Comparison of ENCODE assay signal across 19 cellular contexts in the genomic region with DNA sequence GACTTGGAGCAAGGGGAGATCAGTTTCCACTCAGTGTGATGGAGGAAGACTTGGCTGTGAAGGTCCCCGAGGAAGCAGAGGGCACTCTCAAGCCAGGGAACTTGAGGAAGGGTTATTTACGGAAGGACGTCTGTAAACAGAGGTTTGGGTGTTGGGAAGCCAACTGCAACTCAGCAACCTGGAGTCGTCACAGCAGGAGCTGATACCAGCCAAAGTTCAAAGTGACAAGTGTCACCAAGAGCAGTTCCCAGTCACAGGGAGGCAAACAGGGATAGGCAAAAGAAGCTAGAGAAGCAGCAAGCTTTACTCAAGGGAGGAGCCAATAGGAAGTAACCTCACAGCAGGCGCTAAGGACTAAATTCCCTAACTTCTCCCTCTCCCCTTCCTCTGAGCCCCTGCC.
DNase-seq lines count a peak whose midpoint lies in the region; ATAC-seq, FAIRE-seq and TF ChIP-seq lines count a peak whose summit lies in the region.
"Had no signal": no experiment of that assay in that cellular context is flagged by ENCODE, and none has a peak within 500 bp of the region (broad histone marks: within the 10 kb centered on the region; RNA-seq: fewer than 3 reads in every experiment).

No MANE protein-coding gene starts in this region.

- H3K9me3 ChIP-seq in endodermal cell (ENCODE audit: control insufficient read depth, low read length) (peaks cover 11% of the 10 kb centered on the region), small intestine (ENCODE audit: control insufficient read depth, low read depth) (no peaks in the 10 kb centered on the region), thyroid gland (no peaks in the 10 kb centered on the region)
- H3K9me3 ChIP-seq: BLaER1, Caco-2, HAP-1 had no signal

- H3K27me3 Mint-ChIP-seq in endodermal cell (ENCODE audit: insufficient read depth): peaks cover 14% of the 10 kb centered on the region
- no peaks in the 10 kb centered on the region for H3K27me3 Mint-ChIP-seq in activated T-cell treated with anti-CD3 and anti-CD28 coated beads, Interleukin-2, amount 50 U/mL, for 72 hours (ENCODE audit: low read depth)

- H3K27ac Mint-ChIP-seq in endodermal cell: peak overlapping the region; percentile 22
- no peak overlapping the region for H3K27ac Mint-ChIP-seq in activated T-cell treated with anti-CD3 and anti-CD28 coated beads, Interleukin-2, amount 50 U/mL, for 72 hours
- H3K27ac Mint-ChIP-seq: CD8-positive, alpha-beta memory T cell had no signal

- peaks cover 5% of the 10 kb centered on the region for H3K4me1 ChIP-seq in endodermal cell (ENCODE audit: control insufficient read depth, insufficient read depth, low read length)
- H3K4me1 ChIP-seq in mesendoderm (ENCODE audit: control insufficient read depth, low read depth, low read length): no peaks in the 10 kb centered on the region
- H3K4me1 ChIP-seq in small intestine (ENCODE audit: control insufficient read depth in 2 of 2, insufficient read depth in 1 of 2, low read depth in 1 of 2, low read length in 1 of 2): no peaks in the 10 kb centered on the region
- no peaks in the 10 kb centered on the region for H3K4me1 ChIP-seq in thyroid gland
- H3K4me1 ChIP-seq: Caco-2 had no signal

- H2BK120ac ChIP-seq in mesendoderm (ENCODE audit: low read depth, low read length): no peak overlapping the region

- TF ChIP-seq POLR2A in thyroid gland (IDR thresholded peaks at IDR 0.05): no peak

- no peak overlapping the region for H2AK5ac ChIP-seq in mesendoderm (ENCODE audit: low read length)

- no peak for FAIRE-seq in small intestine (lab: Jason Lieb, UNC)
- FAIRE-seq: GM12878, GM18507, HepG2, HTR-8/SVneo had no signal

- no peaks in the 10 kb centered on the region for H3K36me3 Mint-ChIP-seq in endodermal cell (ENCODE audit: low read depth)
- H3K36me3 Mint-ChIP-seq in activated T-cell treated with anti-CD3 and anti-CD28 coated beads, Interleukin-2, amount 50 U/mL, for 72 hours (ENCODE audit: insufficient read depth in 2 of 2): no peaks in the 10 kb centered on the region
- H3K36me3 Mint-ChIP-seq: CD8-positive, alpha-beta memory T cell had no signal

- no peaks in the 10 kb centered on the region for H3K36me3 ChIP-seq in endodermal cell (ENCODE audit: control insufficient read depth, insufficient read depth, low read length)
- no peaks in the 10 kb centered on the region for H3K36me3 ChIP-seq in mesendoderm (ENCODE audit: control insufficient read depth, insufficient read depth, low read length)
- H3K36me3 ChIP-seq in small intestine (ENCODE audit: control insufficient read depth in 2 of 2, insufficient read depth in 2 of 2, low read length in 2 of 2): no peaks in the 10 kb centered on the region
- H3K36me3 ChIP-seq in thyroid gland: no peaks in the 10 kb centered on the region
- H3K36me3 ChIP-seq: BLaER1, HAP-1 had no signal

- H3K18ac ChIP-seq in mesendoderm (ENCODE audit: low read length): no peak overlapping the region

- no peaks in the 10 kb centered on the region for H3K79me2 ChIP-seq in mesendoderm (ENCODE audit: control insufficient read depth, insufficient read depth, low read length)

- peaks cover 7% of the 10 kb centered on the region for H3K9me3 Mint-ChIP-seq in endodermal cell
- no peaks in the 10 kb centered on the region for H3K9me3 Mint-ChIP-seq in activated T-cell treated with anti-CD3 and anti-CD28 coated beads, Interleukin-2, amount 50 U/mL, for 72 hours

- H4K8ac ChIP-seq in mesendoderm (ENCODE audit: low read depth, low read length): no peak overlapping the region

- TF ChIP-seq CTCF in endodermal cell (conservative IDR thresholded peaks at IDR 0.05): no peak
- TF ChIP-seq CTCF in thyroid gland (IDR thresholded peaks at IDR 0.05): no peak

- H3K4me2 ChIP-seq in mesendoderm (ENCODE audit: low read length): no peak overlapping the region
- H3K4me2 ChIP-seq: BLaER1 had no signal

- H3K27me3 ChIP-seq in endodermal cell (ENCODE audit: control insufficient read depth, insufficient read depth, low read length, poor library complexity, severe bottlenecking) (peaks cover 5% of the 10 kb centered on the region), mesendoderm (ENCODE audit: insufficient read depth, low read length, poor library complexity) (no peaks in the 10 kb centered on the region), small intestine (ENCODE audit: control insufficient read depth in 2 of 2, insufficient read depth in 2 of 2, low read length in 2 of 2) (no peaks in the 10 kb centered on the region), thyroid gland (no peaks in the 10 kb centered on the region)
- H3K27me3 ChIP-seq: BLaER1 had no signal

- H2BK15ac ChIP-seq in mesendoderm (replicated peaks; ENCODE audit: low read depth): no peak overlapping the region

- H4K5ac ChIP-seq in mesendoderm (ENCODE audit: low read length): no peak overlapping the region

- peaks cover 14% of the 10 kb centered on the region for H3K4me1 Mint-ChIP-seq in endodermal cell
- H3K4me1 Mint-ChIP-seq in activated T-cell treated with anti-CD3 and anti-CD28 coated beads, Interleukin-2, amount 50 U/mL, for 72 hours (ENCODE audit: low read depth): no peaks in the 10 kb centered on the region
- H3K4me1 Mint-ChIP-seq: CD8-positive, alpha-beta memory T cell had no signal

- H3K23ac ChIP-seq in mesendoderm (ENCODE audit: low read length): no peak overlapping the region

- DNase-seq in ELF-1 (ENCODE audit: low read depth, low spot score): peak; percentile 34
- DNase-seq in endodermal cell: peak; percentile 84
- DNase-seq in mesendoderm: peak; percentile 83
- peak; percentile 88 for DNase-seq in small intestine
- no peak for DNase-seq in activated T-cell treated with anti-CD3 and anti-CD28 coated beads, Interleukin-2, amount 50 U/mL, for 72 hours
- DNase-seq in thyroid gland: no peak
- DNase-seq: AML-193; CD8-positive, alpha-beta memory T cell; GOT3 had no signal

- no peaks in the 10 kb centered on the region for H3K79me1 ChIP-seq in mesendoderm (ENCODE audit: low read length)

- peak overlapping the region; percentile 22 for H3K4me3 Mint-ChIP-seq in endodermal cell
- no peak overlapping the region for H3K4me3 Mint-ChIP-seq in activated T-cell treated with anti-CD3 and anti-CD28 coated beads, Interleukin-2, amount 50 U/mL, for 72 hours
- H3K4me3 Mint-ChIP-seq: CD8-positive, alpha-beta memory T cell had no signal

- H2BK5ac ChIP-seq in mesendoderm (ENCODE audit: low read length): no peak overlapping the region

- H3K4me3 ChIP-seq in endodermal cell (ENCODE audit: low read length) (no peak overlapping the region), mesendoderm (ENCODE audit: low read length) (no peak overlapping the region), small intestine (ENCODE audit: low read depth in 1 of 2, low read length in 2 of 2) (no peak overlapping the region), thyroid gland (replicated peaks in 1 of 3) (no peak overlapping the region)
- H3K4me3 ChIP-seq: BLaER1, GM12878, HAP-1 had no signal

- no peak overlapping the region for H3K56ac ChIP-seq in mesendoderm (ENCODE audit: low read length)

- ATAC-seq in activated T-cell treated with anti-CD3 and anti-CD28 coated beads, Interleukin-2, amount 50 U/mL, for 72 hours (replicated peaks in 1 of 2): no peak
- ATAC-seq in GM18873 (IDR thresholded peaks at IDR 0.05; ENCODE audit: low FRiP score, unreplicated experiment) (no peak), GM21825 (IDR thresholded peaks at IDR 0.05; ENCODE audit: unreplicated experiment) (no peak)
- ATAC-seq: GM12878, HepG2 had no signal

- H3K9ac ChIP-seq in endodermal cell (ENCODE audit: extremely low read depth, low read length, poor library complexity, severe bottlenecking): no peak overlapping the region
- no peak overlapping the region for H3K9ac ChIP-seq in mesendoderm (ENCODE audit: low read length)
- H3K9ac ChIP-seq: BLaER1 had no signal

- H3K27ac ChIP-seq in endodermal cell (ENCODE audit: low read depth, low read length): no peak overlapping the region
- H3K27ac ChIP-seq in mesendoderm (ENCODE audit: low read depth, low read length): no peak overlapping the region
- H3K27ac ChIP-seq in small intestine (ENCODE audit: low read depth in 1 of 2, low read length in 1 of 2): no peak overlapping the region
- no peak overlapping the region for H3K27ac ChIP-seq in thyroid gland
- H3K27ac ChIP-seq: 22Rv1, BLaER1 had no signal

- H3K4ac ChIP-seq in mesendoderm (ENCODE audit: low read depth, low read length): no peak overlapping the region

- WGBS in endodermal cell (ENCODE audit: insufficient coverage in 1 of 2, insufficient read length in 1 of 2), 2 experiments: 50 to 60% methylated on average over 5 of the region's 5 CpGs
- WGBS in mesendoderm (ENCODE audit: extremely low coverage, insufficient coverage, low lambda C conversion rate): no CpG with 5 or more reads among the region's 5 CpGs
- WGBS in small intestine, 3 donors: 15 to 43% (median 28%) methylated on average over 5 of the region's 5 CpGs
- 68 to 72% methylated on average over 5 of the region's 5 CpGs for whole genome bisulfite sequencing in thyroid gland, 2 donors

- intact Hi-C loops in thyroid gland (cut with DNase I): no loop called here

Comparison
In these comparisons a context has a peak if more than half of its experiments do, and no peak if none do; other contexts are left out.
1. DNase-seq: peak in ELF-1 (single experiment), endodermal cell (single experiment), mesendoderm (single experiment) and small intestine (single experiment); none in activated T-cell treated with anti-CD3 and anti-CD28 coated beads, Interleukin-2, amount 50 U/mL, for 72 hours (0 of 2) and thyroid gland (0 of 2).